ENCODE assay signal across 1 cellular context in genomic region chr6:72741083-72741482, GRCh38.
TF ChIP-seq lines count a peak whose summit lies in the region.

No MANE protein-coding gene starts in this region.

TF ChIP-seq in GM12878, 131 proteins besides CTCF, POLR2A, EP300 and RAD21 (continued from another document):
- TF ChIP-seq SKIL (IDR thresholded peaks at IDR 0.05; ENCODE audit: low read depth, poor library complexity, severe bottlenecking) (peak; percentile 31), USF1 (IDR thresholded peaks at IDR 0.05; ENCODE audit: borderline replicate concordance, extremely low read length, insufficient read depth, low read depth, low read length) (no peak), DPF2 (IDR thresholded peaks at IDR 0.05) (peak; percentile 49; the same call in 1 of the 2 replicates), ATF3 (IDR thresholded peaks at IDR 0.05; ENCODE audit: borderline replicate concordance, extremely low read depth, low read depth, low read length) (no peak), IKZF1 (conservative IDR thresholded peaks at IDR 0.05) (peak; percentile 67; the same call in 1 of the 2 replicates), ZBED1 (IDR thresholded peaks at IDR 0.05; ENCODE audit: borderline replicate concordance) (no peak), SIX5 (IDR thresholded peaks at IDR 0.05; ENCODE audit: low read depth, low read length, severe bottlenecking) (no peak), RELB (IDR thresholded peaks at IDR 0.05; ENCODE audit: low read depth) (peak; percentile 60), ATF2 (IDR thresholded peaks at IDR 0.05; ENCODE audit: low read length) (no peak), FOXK2 (IDR thresholded peaks at IDR 0.05) (no peak), RUNX3 (IDR thresholded peaks at IDR 0.05; ENCODE audit: low read length) (peak; percentile 40; the same call in 1 of the 2 replicates), ATF7 (IDR thresholded peaks at IDR 0.05; ENCODE audit: low read depth) (0 out of 2 replicates have a peak, but pooled peaks have one; percentile 24), GATAD2B (conservative IDR thresholded peaks at IDR 0.05; ENCODE audit: low read depth) (no peak; the same call in 1 of the 2 replicates), SREBF2 (IDR thresholded peaks at IDR 0.05; ENCODE audit: low read length) (no peak), SMAD5 (IDR thresholded peaks at IDR 0.05; ENCODE audit: low read depth) (no peak), TCF7 (IDR thresholded peaks at IDR 0.05; ENCODE audit: borderline replicate concordance) (no peak), MTA2 (IDR thresholded peaks at IDR 0.05; ENCODE audit: low read depth) (peak; percentile 51; the same call in 1 of the 2 replicates), TCF12 (IDR thresholded peaks at IDR 0.05; ENCODE audit: low read depth, low read length) (no peak), IRF5 (IDR thresholded peaks at IDR 0.05; ENCODE audit: borderline replicate concordance) (no peak), PKNOX1 (IDR thresholded peaks at IDR 0.05) (peak; percentile 90), FOS (IDR thresholded peaks at IDR 0.05; ENCODE audit: borderline replicate concordance, extremely low read depth, insufficient read length) (no peak), MEF2B (IDR thresholded peaks at IDR 0.05; ENCODE audit: partially characterized antibody, poor library complexity, severe bottlenecking) (peak; percentile 57), KDM1A (IDR thresholded peaks at IDR 0.05; ENCODE audit: borderline replicate concordance) (no peak), RCOR1 (conservative IDR thresholded peaks at IDR 0.05; ENCODE audit: low read depth, low read length) (no peak)
